Comparison of ENCODE assay signal across 14 cellular contexts in the genomic region with DNA sequence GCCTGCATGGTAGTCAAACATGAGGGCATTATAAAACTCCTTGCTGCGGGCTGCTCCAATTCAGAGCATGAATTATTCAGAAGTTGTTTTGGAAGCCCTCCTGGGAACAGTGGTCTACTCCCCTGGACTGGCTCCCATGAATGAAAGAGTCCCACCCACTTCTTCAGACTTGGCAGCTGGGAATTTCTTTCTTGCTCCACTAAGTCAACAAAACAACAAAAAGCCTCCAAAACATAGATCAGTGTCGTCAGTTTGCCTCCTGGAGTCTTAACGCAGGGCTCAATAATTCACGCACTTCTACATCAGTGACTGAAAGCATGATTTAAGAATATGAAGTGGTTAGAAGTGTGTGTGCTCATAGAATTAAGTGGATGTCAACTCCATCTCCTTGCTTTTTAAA. TPM values are rescaled to one million over a fixed set of nuclear protein-coding genes. Genes with fewer than 3 reads are reported as not detected.
A peak's percentile ranks its signal among the peaks of the same experiment; 100 is the strongest.
DNase-seq lines count a peak whose midpoint lies in the region; ATAC-seq and TF ChIP-seq lines count a peak whose summit lies in the region.
"Had no signal": no experiment of that assay in that cellular context is flagged by ENCODE, and none has a peak within 500 bp of the region (broad histone marks: within the 10 kb centered on the region; RNA-seq: fewer than 3 reads in every experiment).

No MANE protein-coding gene starts in this region.

- peaks cover 2% of the 10 kb centered on the region for H3K9me3 Mint-ChIP-seq in glutamatergic neuron (ENCODE audit: unreplicated experiment)
- H3K9me3 Mint-ChIP-seq: activated T-cell treated with anti-CD3 and anti-CD28 coated beads, Interleukin-2, amount 50 U/mL, for 24 hours; central memory CD8-positive, alpha-beta T cell; stimulated activated naive CD8-positive, alpha-beta T cell treated with anti-CD3 and anti-CD28 coated beads, Interleukin-15, Interleukin-2, amounts not matched to agents 100 ng/mL and 50 ng/mL, for 24 hours had no signal

- DNase-seq in NCI-H510A treated with DMSO at 0.1 percent for 48 hours (lab: John Stamatoyannopoulos, UW) = peak; percentile 7
- no peak for DNase-seq in NCI-H510A (lab: John Stamatoyannopoulos, UW)
- DNase-seq in amniotic epithelial cell (ENCODE audit: low read depth) = peak; percentile 45
- DNase-seq in glutamatergic neuron = no peak
- DNase-seq in testis = peak; percentile 25
- DNase-seq in HuH-7 (ENCODE audit: low spot score) = no peak
- DNase-seq in dermis blood vessel endothelial cell = no peak
- DNase-seq: activated T-cell treated with anti-CD3 and anti-CD28 coated beads, Interleukin-2, amount 50 U/mL, for 24 hours; kidney; NCI-H146; stimulated activated CD4-positive, alpha-beta T cell treated with anti-CD3 and anti-CD28 coated beads, Interleukin-4, amount 100 ng/mL, for 1 hour had no signal

- H3K9me3 ChIP-seq in testis = no peaks in the 10 kb centered on the region

- no peaks in the 10 kb centered on the region for H3K36me3 Mint-ChIP-seq in glutamatergic neuron (ENCODE audit: unreplicated experiment)

- 51 to 55% methylated on average over 4 of the region's 4 CpGs for WGBS in testis, 2 donors

- no peak overlapping the region for H3K4me3 ChIP-seq in testis

- no peak for TF ChIP-seq CTCF in glutamatergic neuron (IDR thresholded peaks at IDR 0.05; ENCODE audit: partially characterized antibody, unreplicated experiment)
- TF ChIP-seq CTCF in testis (IDR thresholded peaks at IDR 0.05) = no peak

- intact Hi-C loops in testis (cut with DNase I; ENCODE audit: low total_unique reads) = no loop called here

- H3K27me3 Mint-ChIP-seq in glutamatergic neuron (ENCODE audit: unreplicated experiment) = peaks cover 4% of the 10 kb centered on the region
- H3K27me3 Mint-ChIP-seq: central memory CD8-positive, alpha-beta T cell had no signal

- H3K4me3 Mint-ChIP-seq in glutamatergic neuron (ENCODE audit: unreplicated experiment) = peak overlapping the region; percentile 68
- H3K4me3 Mint-ChIP-seq: activated T-cell treated with anti-CD3 and anti-CD28 coated beads, Interleukin-2, amount 50 U/mL, for 24 hours; central memory CD8-positive, alpha-beta T cell; stimulated activated naive CD8-positive, alpha-beta T cell treated with anti-CD3 and anti-CD28 coated beads, Interleukin-15, Interleukin-2, amounts not matched to agents 100 ng/mL and 50 ng/mL, for 24 hours had no signal

- ATAC-seq in GM19324 (IDR thresholded peaks at IDR 0.05; ENCODE audit: low FRiP score, unreplicated experiment) = no peak

- peak overlapping the region in 1 of 2 donors; percentile 71 for H3K27ac ChIP-seq in testis

- H3K27me3 ChIP-seq in testis = no peaks in the 10 kb centered on the region

- peaks cover 66% of the 10 kb centered on the region for H3K4me1 Mint-ChIP-seq in glutamatergic neuron (ENCODE audit: low read depth, unreplicated experiment)
- H3K4me1 Mint-ChIP-seq: central memory CD8-positive, alpha-beta T cell had no signal

- H3K4me1 ChIP-seq in testis = peaks cover 6% of the 10 kb centered on the region

- no peak overlapping the region for H3K27ac Mint-ChIP-seq in glutamatergic neuron (ENCODE audit: unreplicated experiment)
- H3K27ac Mint-ChIP-seq: activated T-cell treated with anti-CD3 and anti-CD28 coated beads, Interleukin-2, amount 50 U/mL, for 24 hours; stimulated activated naive CD8-positive, alpha-beta T cell treated with anti-CD3 and anti-CD28 coated beads, Interleukin-15, Interleukin-2, amounts not matched to agents 100 ng/mL and 50 ng/mL, for 24 hours had no signal

- H3K36me3 ChIP-seq in testis (ENCODE audit: low read depth, missing control alignments) = no peaks in the 10 kb centered on the region

- TF ChIP-seq POLR2A in testis (IDR thresholded peaks at IDR 0.05) = no peak

RNA-seq across cellular contexts. Expression of gene AKAP6, which starts 37.9 kb away (rescaled TPM):
- 600 TPM for total RNA-seq in glutamatergic neuron (ENCODE audit: unreplicated experiment)
- total RNA-seq in testis = 10 to 100 TPM; 26.6 to 30.9 TPM
- 30.9 TPM for polyA plus RNA-seq in testis (ENCODE audit: insufficient read depth, low read depth, low replicate concordance)
- 0.51 and 0.79 TPM in 2 replicates for total RNA-seq in dermis blood vessel endothelial cell

Comparison
In these comparisons a context has a peak if more than half of its experiments do, and no peak if none do; other contexts are left out.
1. DNase-seq: peak in NCI-H510A treated with DMSO at 0.1 percent for 48 hours (single experiment), amniotic epithelial cell (single experiment) and testis (single experiment); none in NCI-H510A (single experiment), glutamatergic neuron (single experiment), HuH-7 (single experiment) and dermis blood vessel endothelial cell (single experiment).
2. RNA of gene AKAP6, which starts 37.9 kb away (total RNA-seq): 600 TPM in glutamatergic neuron (single experiment); 26.6 to 30.9 TPM in testis and 0.51 to 0.79 TPM in dermis blood vessel endothelial cell; every median in the first group is over 10 times any median in the second.